Comparison of ENCODE assay signal across 8 cellular contexts in genomic region chr10:104120903-104121484, GRCh38. TPM values are rescaled to one million over a fixed set of nuclear protein-coding genes. Genes with fewer than 3 reads are reported as not detected.
A peak's percentile ranks its signal among the peaks of the same experiment; 100 is the strongest.
DNase-seq lines count a peak whose midpoint lies in the region; ATAC-seq and TF ChIP-seq lines count a peak whose summit lies in the region.

No MANE protein-coding gene starts in this region.

- peak overlapping the region; percentile 97 for H2BK120ac ChIP-seq in mesenchymal stem cell (ENCODE audit: low read depth, low read length)

- DNase-seq in NK-92 treated with Interleukin-12 subunit alpha and Interleukin-12 subunit beta, amount 100 ng/mL, for 24 hours (lab: John Stamatoyannopoulos, UW) = peak; percentile 84
- DNase-seq in activated CD8-positive, alpha-beta memory T cell treated with anti-CD3 and anti-CD28 coated beads, Interleukin-2, amount 10 ng/mL, durations not matched to agents 7 days and 5 days = peak; percentile 91
- peak; percentile 99 for DNase-seq in mesenchymal stem cell
- DNase-seq in stimulated activated CD8-positive, alpha-beta memory T cell treated with anti-CD3 and anti-CD28 coated beads, Interleukin-12 subunit alpha, Interleukin-12 subunit beta, amount 100 ng/mL, for 24 hours (ENCODE audit: extremely low read depth) = peak; percentile 68

- under 1% methylated on average over 28 of the region's 28 CpGs for WGBS in mesenchymal stem cell

- H3K9ac ChIP-seq in endocrine pancreas (ENCODE audit: control insufficient read depth, insufficient read depth, low read length) (peak overlapping the region; percentile 96), mesenchymal stem cell (ENCODE audit: low read length) (peak overlapping the region; percentile 100)

- no peak overlapping the region for H3K23ac ChIP-seq in mesenchymal stem cell (ENCODE audit: low read length in 2 of 2)

- H2AFZ ChIP-seq in mesenchymal stem cell (ENCODE audit: low read depth, low read length) = peak overlapping the region; percentile 62

- peak overlapping the region; percentile 94 for H4K91ac ChIP-seq in mesenchymal stem cell (ENCODE audit: low read length)

- no peaks in the 10 kb centered on the region for H3K79me1 ChIP-seq in mesenchymal stem cell (replicated peaks; ENCODE audit: low read length, poor library complexity, severe bottlenecking)

- H2AK5ac ChIP-seq in mesenchymal stem cell (ENCODE audit: low read length, severe bottlenecking) = peak overlapping the region; percentile 89

- peaks cover 33% of the 10 kb centered on the region for H3K4me1 Mint-ChIP-seq in activated CD8-positive, alpha-beta memory T cell treated with anti-CD3 and anti-CD28 coated beads, Interleukin-2, amount 10 ng/mL, durations not matched to agents 7 days and 5 days

- H3K27me3 ChIP-seq in endocrine pancreas (ENCODE audit: control insufficient read depth, insufficient read depth, low read length) (no peaks in the 10 kb centered on the region), mesenchymal stem cell (ENCODE audit: control insufficient read depth in 1 of 2, insufficient read depth in 1 of 2, low read length in 2 of 2) (no peaks in the 10 kb centered on the region)

- H3K4me1 ChIP-seq in endocrine pancreas (ENCODE audit: control insufficient read depth, insufficient read depth, low read length) = peaks cover 9% of the 10 kb centered on the region
- no peaks in the 10 kb centered on the region for H3K4me1 ChIP-seq in mesenchymal stem cell (ENCODE audit: control insufficient read depth, insufficient read depth, low read depth, low read length)

- H3K4me3 ChIP-seq in endocrine pancreas (ENCODE audit: control insufficient read depth, insufficient read depth, low read length) = peak overlapping the region; percentile 88
- peak overlapping the region; percentile 84 to 89 for H3K4me3 ChIP-seq in mesenchymal stem cell (ENCODE audit: insufficient read depth in 1 of 2, low read depth in 1 of 2, low read length in 2 of 2)

- H2BK12ac ChIP-seq in mesenchymal stem cell (ENCODE audit: low read length in 2 of 2) = peak overlapping the region in 1 of 2 experiments; percentile 84

- peak overlapping the region; percentile 91 to 94 for H3K4ac ChIP-seq in mesenchymal stem cell (ENCODE audit: low read depth in 1 of 2, low read length in 2 of 2)

- H3K18ac ChIP-seq in mesenchymal stem cell (ENCODE audit: low read depth in 1 of 2, low read length in 2 of 2) = peak overlapping the region; percentile 91 to 99

- peak overlapping the region; percentile 74 for H4K8ac ChIP-seq in mesenchymal stem cell (ENCODE audit: low read length)

- H3K27me3 Mint-ChIP-seq in activated CD8-positive, alpha-beta memory T cell treated with anti-CD3 and anti-CD28 coated beads, Interleukin-2, amount 10 ng/mL, durations not matched to agents 7 days and 5 days = peaks cover 7% of the 10 kb centered on the region

- H2BK15ac ChIP-seq in mesenchymal stem cell (ENCODE audit: low read depth, poor library complexity, severe bottlenecking) = peak overlapping the region; percentile 93

- peak overlapping the region; percentile 95 for H2BK5ac ChIP-seq in mesenchymal stem cell (ENCODE audit: low read depth, low read length, poor library complexity, severe bottlenecking)

- peak overlapping the region; percentile 82 for H3K4me3 Mint-ChIP-seq in activated CD8-positive, alpha-beta memory T cell treated with anti-CD3 and anti-CD28 coated beads, Interleukin-2, amount 10 ng/mL, durations not matched to agents 7 days and 5 days

- peak overlapping the region; percentile 96 for H3K4me2 ChIP-seq in mesenchymal stem cell (ENCODE audit: low read length, poor library complexity, severe bottlenecking)

- no peaks in the 10 kb centered on the region for H3K9me3 Mint-ChIP-seq in activated CD8-positive, alpha-beta memory T cell treated with anti-CD3 and anti-CD28 coated beads, Interleukin-2, amount 10 ng/mL, durations not matched to agents 7 days and 5 days (ENCODE audit: low read depth)

- H3K36me3 Mint-ChIP-seq in activated CD8-positive, alpha-beta memory T cell treated with anti-CD3 and anti-CD28 coated beads, Interleukin-2, amount 10 ng/mL, durations not matched to agents 7 days and 5 days = peaks cover 11% of the 10 kb centered on the region

- H3K27ac ChIP-seq in 22Rv1 (peak overlapping the region; percentile 97), mesenchymal stem cell (ENCODE audit: low read length, poor library complexity, severe bottlenecking) (peak overlapping the region; percentile 100)

- no peaks in the 10 kb centered on the region for H3K9me3 ChIP-seq in endocrine pancreas (ENCODE audit: control insufficient read depth, low read length)
- no peaks in the 10 kb centered on the region for H3K9me3 ChIP-seq in mesenchymal stem cell (ENCODE audit: control insufficient read depth, low read length)

- H3K14ac ChIP-seq in mesenchymal stem cell (ENCODE audit: low read length in 2 of 2) = no peak overlapping the region

- CTCF ChIA-PET in activated CD8-positive, alpha-beta memory T cell treated with anti-CD3 and anti-CD28 coated beads, Interleukin-2, amount 10 ng/mL, durations not matched to agents 7 days and 5 days (lab: Charles Lee) = interaction anchor here (0.7 to 5.1 kb wide), 29 partner anchors 9 to 408 kb away, joined by 3 to 31 read pairs (median 4); partner anchors contain the start of gene SLK

- H3K27ac Mint-ChIP-seq in activated CD8-positive, alpha-beta memory T cell treated with anti-CD3 and anti-CD28 coated beads, Interleukin-2, amount 10 ng/mL, durations not matched to agents 7 days and 5 days = peak overlapping the region; percentile 97

- ATAC-seq in GM18519 (IDR thresholded peaks at IDR 0.05; ENCODE audit: low FRiP score, unreplicated experiment) (peak; percentile 39), HG03342 (IDR thresholded peaks at IDR 0.05; ENCODE audit: unreplicated experiment) (peak; percentile 49)
- peak; percentile 24 for ATAC-seq in activated CD8-positive, alpha-beta memory T cell treated with anti-CD3 and anti-CD28 coated beads, Interleukin-2, amount 10 ng/mL, durations not matched to agents 7 days and 5 days

- TF ChIP-seq CTCF in 22Rv1 (IDR thresholded peaks at IDR 0.05) = no peak

- H3K36me3 ChIP-seq in endocrine pancreas (ENCODE audit: control insufficient read depth, insufficient read depth, low read length) (no peaks in the 10 kb centered on the region), mesenchymal stem cell (ENCODE audit: control insufficient read depth in 1 of 2, insufficient read depth in 2 of 2, low read depth in 1 of 2, low read length in 2 of 2) (peaks cover 0 to 10% of the 10 kb centered on the region in 2 experiments)

RNA-seq across cellular contexts. Expression of gene SFR1, which starts 1.0 kb away (rescaled TPM):
- 10 to 100 TPM; 14.9 to 17.4 TPM for total RNA-seq in activated CD8-positive, alpha-beta memory T cell treated with anti-CD3 and anti-CD28 coated beads, Interleukin-2, amount 10 ng/mL, durations not matched to agents 7 days and 5 days
- 4.2 TPM for polyA plus RNA-seq in mesenchymal stem cell (2013, experiment 1 of 2)
- 4.8 TPM for polyA plus RNA-seq in mesenchymal stem cell (2013, experiment 2 of 2)

RNA-seq across cellular contexts. Expression of gene COL17A1, which starts 35.3 kb away (rescaled TPM):
- not detected for total RNA-seq in activated CD8-positive, alpha-beta memory T cell treated with anti-CD3 and anti-CD28 coated beads, Interleukin-2, amount 10 ng/mL, durations not matched to agents 7 days and 5 days
- polyA plus RNA-seq in mesenchymal stem cell (2013, experiment 1 of 2) = 0.01 TPM
- polyA plus RNA-seq in mesenchymal stem cell (2013, experiment 2 of 2) = not detected

Comparison
In these comparisons a context has a peak if more than half of its experiments do, and no peak if none do; other contexts are left out.
1. Peak in every context shown above with its lines: DNase-seq, ATAC-seq, H3K4me3 ChIP-seq and H3K27ac ChIP-seq.